Comparison of ENCODE assay signal across 9 cellular contexts in genomic region chrX:48800574-48801280, GRCh38. TPM values are rescaled to one million over a fixed set of nuclear protein-coding genes. Genes with fewer than 3 reads are reported as not detected.
DNase-seq lines count a peak whose midpoint lies in the region; ATAC-seq, FAIRE-seq and TF ChIP-seq lines count a peak whose summit lies in the region.
"Had no signal": no experiment of that assay in that cellular context is flagged by ENCODE, and none has a peak within 500 bp of the region (broad histone marks: within the 10 kb centered on the region; RNA-seq: fewer than 3 reads in every experiment).

No MANE protein-coding gene starts in this region.

- no peak for TF ChIP-seq POLR2A in esophagus squamous epithelium (IDR thresholded peaks at IDR 0.05)

- H3K27ac ChIP-seq in SK-N-MC (peak overlapping the region; percentile 91), esophagus squamous epithelium (peak overlapping the region; percentile 85 to 95 (median 93)), psoas muscle (peak overlapping the region; percentile 95)

- WGBS in esophagus squamous epithelium, 2 donors: 19 to 58% methylated on average over 12 to 17 of the region's 17 CpGs
- WGBS in psoas muscle, 3 donors: 30 to 55% (median 32%) methylated on average over 13 to 17 of the region's 17 CpGs

- ATAC-seq in psoas muscle (no peak), GM19463 (IDR thresholded peaks at IDR 0.05; ENCODE audit: unreplicated experiment) (no peak)

- H3K27me3 ChIP-seq in esophagus squamous epithelium (no peaks in the 10 kb centered on the region), psoas muscle (ENCODE audit: insufficient read depth in 3 of 3, low read length in 2 of 3) (peaks cover 0 to 10% (median 0%) of the 10 kb centered on the region in 3 donors)

- no peak for TF ChIP-seq CTCF in GM12864 (IDR thresholded peaks at IDR 0.05; ENCODE audit: low read depth, low read length, missing control alignments)
- no peak for TF ChIP-seq CTCF in esophagus squamous epithelium (IDR thresholded peaks at IDR 0.05)
- no peak for TF ChIP-seq CTCF in psoas muscle (IDR thresholded peaks at IDR 0.05)

- intact Hi-C loops in esophagus squamous epithelium (cut with DNase I): no loop called here
- intact Hi-C loops in psoas muscle (cut with DNase I): loop anchor here in 1 of 2 donors (10.0 kb wide), 1 partner anchor 126 kb away; no protein-coding TSS in a partner anchor

- no peak for FAIRE-seq in frontal cortex (lab: Jason Lieb, UNC)

- H3K36me3 ChIP-seq in SK-N-MC (ENCODE audit: insufficient read depth, low read length) (no peaks in the 10 kb centered on the region), esophagus squamous epithelium (peaks cover 0 to 17% (median 0%) of the 10 kb centered on the region in 3 donors), psoas muscle (ENCODE audit: insufficient read depth in 1 of 2, low read depth in 1 of 2) (peaks cover 3 to 24% of the 10 kb centered on the region in 2 donors)

- DNase-seq in GM12864 (ENCODE audit: low read depth) (no peak), SK-N-MC (ENCODE audit: low read depth, low spot score) (no peak), esophagus squamous epithelium (lab: John Stamatoyannopoulos, UW) (no peak), psoas muscle (no peak), DMS153 treated with DMSO at 0.1 percent for 48 hours (lab: John Stamatoyannopoulos, UW; ENCODE audit: unreplicated experiment) (no peak), SIG-M5 treated with dmso at 0.1 percent for 504 hours (lab: John Stamatoyannopoulos, UW; ENCODE audit: unreplicated experiment) (no peak), frontal cortex (ENCODE audit: low spot score in 2 of 2) (no peak)

- H3K9ac ChIP-seq in SK-N-MC (ENCODE audit: insufficient read length): peak overlapping the region; percentile 90

- H3K4me1 ChIP-seq in esophagus squamous epithelium: peaks cover 0 to 13% (median 4%) of the 10 kb centered on the region in 3 donors
- H3K4me1 ChIP-seq in psoas muscle: no peaks in the 10 kb centered on the region

- H3K4me3 ChIP-seq in GM12864 (ENCODE audit: low read depth, low read length) (peak overlapping the region; percentile 83), SK-N-MC (peak overlapping the region; percentile 77), esophagus squamous epithelium (peak overlapping the region; percentile 55 to 79 (median 64)), psoas muscle (peak overlapping the region; percentile 82)

- H3K9me3 ChIP-seq in SK-N-MC (ENCODE audit: low read depth, low read length): no peaks in the 10 kb centered on the region
- H3K9me3 ChIP-seq in esophagus squamous epithelium: no peaks in the 10 kb centered on the region
- H3K9me3 ChIP-seq in psoas muscle: no peaks in the 10 kb centered on the region

RNA-seq across cellular contexts. Expression of gene HDAC6, which starts 1.1 kb away (rescaled TPM):
- 10 to 100 TPM; 39.9 to 54.9 (median 48.2) TPM for total RNA-seq in esophagus squamous epithelium
- 10 to 100 TPM; 31.8 to 47.1 (median 43.6) TPM for total RNA-seq in psoas muscle
- polyA plus RNA-seq in psoas muscle: 10 to 100 TPM; 21.8 to 26.2 (median 24.4) TPM
- 77.9 TPM for total RNA-seq in frontal cortex

RNA-seq across cellular contexts. Expression of gene GATA1, which starts 14.3 kb away (rescaled TPM):
- total RNA-seq in esophagus squamous epithelium: not detected
- under 1 TPM in 1 of 4 donors, not detected in 3; 0.17 TPM for total RNA-seq in psoas muscle
- under 1 TPM in 2 of 3 donors, not detected in 1; 0.03 to 0.04 TPM for polyA plus RNA-seq in psoas muscle
- under 0.01 TPM for total RNA-seq in frontal cortex
- total RNA-seq: SK-MEL-5 had no signal

RNA-seq across cellular contexts. Expression of gene ERAS, which starts 25.6 kb away (rescaled TPM):
- total RNA-seq in esophagus squamous epithelium (not detected), psoas muscle (not detected), frontal cortex (not detected)
- not detected for polyA plus RNA-seq in psoas muscle

RNA-seq across cellular contexts. Expression of gene PCSK1N, which starts 34.7 kb away (rescaled TPM):
- total RNA-seq in esophagus squamous epithelium: 1 to 10 TPM in 2 of 4 donors, under 1 TPM in 1, not detected in 1; 0.44 to 2.3 (median 1.3) TPM
- total RNA-seq in psoas muscle: under 1 TPM in 1 of 4 donors, not detected in 3; 0.44 TPM
- polyA plus RNA-seq in psoas muscle: not detected
- 53.8 TPM for total RNA-seq in frontal cortex

RNA-seq across cellular contexts. Expression of gene GLOD5, which starts 39.2 kb away (rescaled TPM):
- not detected for total RNA-seq in esophagus squamous epithelium
- total RNA-seq in psoas muscle: not detected
- not detected for polyA plus RNA-seq in psoas muscle
- not detected for total RNA-seq in frontal cortex
- total RNA-seq: SK-MEL-5 had no signal
